8 cellular contexts compared by ENCODE assay signal in genomic region chr16:72124761-72125634, GRCh38. TPM values are rescaled to one million over a fixed set of nuclear protein-coding genes. Genes with fewer than 3 reads are reported as not detected.
DNase-seq lines count a peak whose midpoint lies in the region; ATAC-seq and TF ChIP-seq lines count a peak whose summit lies in the region.

No MANE protein-coding gene starts in this region.

- peak; percentile 74 for ATAC-seq in HG03066 (IDR thresholded peaks at IDR 0.05; ENCODE audit: low read depth, unreplicated experiment)
- ATAC-seq in lung (ENCODE audit: insufficient read depth, low FRiP score), result peak; percentile 83
- ATAC-seq in HG03521 (IDR thresholded peaks at IDR 0.05; ENCODE audit: unreplicated experiment), result no peak

- H3K27me3 ChIP-seq in dorsolateral prefrontal cortex (no peaks in the 10 kb centered on the region), lung (ENCODE audit: control insufficient read depth, insufficient read depth) (no peaks in the 10 kb centered on the region)

- no peaks in the 10 kb centered on the region for H3K9me3 ChIP-seq in lung (ENCODE audit: control insufficient read depth in 2 of 2, insufficient read depth in 1 of 2, low read length in 1 of 2)

- H3K4me3 ChIP-seq in dorsolateral prefrontal cortex, result peak overlapping the region in 25 of 59 donors; percentile 1 to 49 (median 23)
- H3K4me3 ChIP-seq in lung, result no peak overlapping the region

- peak; percentile 75 for DNase-seq in ELR (ENCODE audit: low read depth)
- DNase-seq in NCI-H524 (lab: John Stamatoyannopoulos, UW), result peak; percentile 78 to 80
- DNase-seq in activated CD4-positive, alpha-beta T cell treated with anti-CD3 and anti-CD28 coated beads, Interleukin-2, amount 50 U/mL, for 24 hours (ENCODE audit: low read depth in 1 of 2, low spot score in 1 of 2), result peak; percentile 38 to 42
- DNase-seq in dorsolateral prefrontal cortex, result peak; percentile 40 to 82 (median 62)
- DNase-seq in lung (ENCODE audit: low spot score), result peak; percentile 66
- peak; percentile 8 for DNase-seq in stimulated activated CD8-positive, alpha-beta memory T cell treated with anti-CD3 and anti-CD28 coated beads, Interleukin-12 subunit alpha, Interleukin-12 subunit beta, amount 100 ng/mL, for 24 hours (ENCODE audit: extremely low read depth)

- H3K4me1 ChIP-seq in lung (ENCODE audit: control insufficient read depth in 2 of 2, insufficient read depth in 2 of 2, low read length in 2 of 2), result no peaks in the 10 kb centered on the region

- 34 to 42% methylated on average over 13 of the region's 13 CpGs for WGBS in lung, 2 donors

- intact Hi-C loops in dorsolateral prefrontal cortex (cut with DNase I), result loop anchor here (5.0 to 10.0 kb wide), 3 partner anchors 72 to 340 kb away; no protein-coding TSS in a partner anchor

- H3K36me3 ChIP-seq in lung (ENCODE audit: control insufficient read depth in 2 of 2, insufficient read depth in 2 of 2, low read length in 2 of 2), result no peaks in the 10 kb centered on the region

- H3K27ac ChIP-seq in dorsolateral prefrontal cortex (peak overlapping the region in 46 of 59 donors; percentile 2 to 82 (median 64)), lung (ENCODE audit: low read depth in 1 of 2, low read length in 1 of 2) (peak overlapping the region in 1 of 2 donors; percentile 12)

- TF ChIP-seq CTCF in dorsolateral prefrontal cortex (IDR thresholded peaks at IDR 0.05 in 54 of 56, conservative IDR thresholded peaks at IDR 0.05 in 2 of 56; ENCODE audit: low read depth in 1 of 56, partially characterized antibody in 56 of 56) (peak; percentile 55 to 92 (median 83)), lung (IDR thresholded peaks at IDR 0.05; ENCODE audit: control extremely low read depth, extremely low read depth) (peak; percentile 55)

RNA-seq across cellular contexts. Expression of gene DHX38, which starts 31.4 kb away (rescaled TPM):
- 10 to 100 TPM; 14.9 to 69.2 (median 49.3) TPM for total RNA-seq in dorsolateral prefrontal cortex
- total RNA-seq in lung, result 10 to 100 TPM; 39.6 to 62.3 TPM
- polyA plus RNA-seq in lung, result 10 to 100 TPM; 45.2 to 45.9 TPM

RNA-seq across cellular contexts. Expression of gene TXNL4B, which starts 31.6 kb away (rescaled TPM):
- total RNA-seq in dorsolateral prefrontal cortex (10 to 100 TPM in 118 of 120 experiments, 1 to 10 TPM in 2; 6.8 to 28.6 (median 18.1) TPM), lung (10 to 100 TPM; 14.2 to 17.7 TPM)
- polyA plus RNA-seq in lung, result 10 to 100 TPM in 1 of 2 donors, 1 to 10 TPM in 1; 5.4 to 11.2 TPM

RNA-seq across cellular contexts. Expression of gene PMFBP1, which starts 47.0 kb away (rescaled TPM):
- total RNA-seq in dorsolateral prefrontal cortex (1 to 10 TPM in 102 of 120 experiments, under 1 TPM in 18; 0.29 to 8.5 (median 1.8) TPM), lung (1 to 10 TPM in 1 of 2 donors, under 1 TPM in 1; 0.92 to 1.3 TPM)
- polyA plus RNA-seq in lung, result 1 to 10 TPM in 1 of 2 donors, under 1 TPM in 1; 0.62 to 1.1 TPM

Comparison
In these comparisons a context has a peak if more than half of its experiments do, and no peak if none do; other contexts are left out.
1. DNase-seq: peak in every context shown above with its lines; median percentile 79 in NCI-H524; 75 in ELR; 66 in lung; 62 in dorsolateral prefrontal cortex; 40 in activated CD4-positive, alpha-beta T cell treated with anti-CD3 and anti-CD28 coated beads, Interleukin-2, amount 50 U/mL, for 24 hours; 8 in stimulated activated CD8-positive, alpha-beta memory T cell treated with anti-CD3 and anti-CD28 coated beads, Interleukin-12 subunit alpha, Interleukin-12 subunit beta, amount 100 ng/mL, for 24 hours.